8 cellular contexts compared by ENCODE assay signal in genomic region chr6:157982297-157982579, GRCh38. TPM values are rescaled to one million over a fixed set of nuclear protein-coding genes. Genes with fewer than 3 reads are reported as not detected.
DNase-seq lines count a peak whose midpoint lies in the region; ATAC-seq and TF ChIP-seq lines count a peak whose summit lies in the region.

No MANE protein-coding gene starts in this region.

- H3K36me3 ChIP-seq in MM.1S (replicated peaks; ENCODE audit: insufficient read depth, low read length) (no peaks in the 10 kb centered on the region), heart right ventricle (no peaks in the 10 kb centered on the region), rectal smooth muscle tissue (ENCODE audit: control insufficient read depth, insufficient read depth, low read length) (no peaks in the 10 kb centered on the region)

- H2AFZ ChIP-seq in MM.1S (ENCODE audit: low read length): peak overlapping the region; percentile 23; the same call in 1 of the 2 replicates

- intact Hi-C loops in heart right ventricle (cut with DNase I): loop anchor here in 7 of 10 donors (2.0 to 10.0 kb wide), 7 partner anchors 45 to 91 kb away; no protein-coding TSS in a partner anchor

- DNase-seq in MM.1S (peak; percentile 29), heart right ventricle (peak in 1 of 2 donors; percentile 35)
- peak; percentile 13 for DNase-seq in activated T-helper 9 cell treated with anti-CD3 and anti-CD28 coated beads, Interleukin-2, amount 50 U/mL, for 16 hours (ENCODE audit: low read depth)

- WGBS in heart right ventricle, 2 donors: 3 to 5% methylated on average over 16 of the region's 16 CpGs

- H3K79me2 ChIP-seq in MM.1S (ENCODE audit: low read length): peaks cover 49% of the 10 kb centered on the region

- peak overlapping the region; percentile 74 for H3K9ac ChIP-seq in MM.1S (ENCODE audit: low read length)
- peak overlapping the region; percentile 32 for H3K9ac ChIP-seq in rectal smooth muscle tissue (ENCODE audit: low read length)

- peak overlapping the region; percentile 50; the same call in 1 of the 2 replicates for H3K27ac ChIP-seq in MM.1S (ENCODE audit: low read length)
- peak overlapping the region; percentile 1 to 89 (median 84) for H3K27ac ChIP-seq in heart right ventricle
- H3K27ac ChIP-seq in rectal smooth muscle tissue (ENCODE audit: low read depth, low read length): peak overlapping the region; percentile 77

- TF ChIP-seq CTCF in MM.1S (IDR thresholded peaks at IDR 0.05; ENCODE audit: low read length) (no peak), heart right ventricle (IDR thresholded peaks at IDR 0.05) (no peak)

- no peaks in the 10 kb centered on the region for H4K20me1 ChIP-seq in MM.1S (ENCODE audit: insufficient read depth, low read length)

- H3K4me1 ChIP-seq in MM.1S (ENCODE audit: low read length) (no peaks in the 10 kb centered on the region), heart right ventricle (peaks cover 0 to 45% (median 10%) of the 10 kb centered on the region in 9 donors), rectal smooth muscle tissue (ENCODE audit: control insufficient read depth, insufficient read depth, low read length) (peaks cover 3% of the 10 kb centered on the region)

- ATAC-seq in GM21723 (IDR thresholded peaks at IDR 0.05; ENCODE audit: unreplicated experiment): peak; percentile 44
- ATAC-seq in heart right ventricle: peak; percentile 30 to 62 (median 42)
- no peak for ATAC-seq in GM21526 (IDR thresholded peaks at IDR 0.05; ENCODE audit: low FRiP score, unreplicated experiment)
- no peak for ATAC-seq in GM18873 (IDR thresholded peaks at IDR 0.05; ENCODE audit: low FRiP score, unreplicated experiment)

- no peaks in the 10 kb centered on the region for H3K9me2 ChIP-seq in MM.1S (replicated peaks; ENCODE audit: insufficient read depth, low read length)

- H3K9me3 ChIP-seq in MM.1S (replicated peaks; ENCODE audit: insufficient read depth, low read length): no peaks in the 10 kb centered on the region
- H3K9me3 ChIP-seq in heart right ventricle: no peaks in the 10 kb centered on the region

- H3K27me3 ChIP-seq in MM.1S (replicated peaks; ENCODE audit: insufficient read depth, low read length) (no peaks in the 10 kb centered on the region), heart right ventricle (peaks cover 0 to 5% (median 0%) of the 10 kb centered on the region in 7 donors), rectal smooth muscle tissue (ENCODE audit: control insufficient read depth, insufficient read depth, low read length) (no peaks in the 10 kb centered on the region)

- peak overlapping the region; percentile 75; the same call in 1 of the 2 replicates for H3K4me3 ChIP-seq in GM08714 (ENCODE audit: low read length)
- H3K4me3 ChIP-seq in MM.1S (ENCODE audit: low read length): peak overlapping the region; percentile 74
- peak overlapping the region; percentile 71 to 99 (median 92) for H3K4me3 ChIP-seq in heart right ventricle
- H3K4me3 ChIP-seq in rectal smooth muscle tissue (ENCODE audit: low read length): peak overlapping the region; percentile 81

- H3K4me2 ChIP-seq in MM.1S (ENCODE audit: low read depth, low read length): peak overlapping the region; percentile 73

- H3F3A ChIP-seq in MM.1S (ENCODE audit: insufficient read depth, low read length): peaks cover 4% of the 10 kb centered on the region; the same call in 1 of the 2 replicates

RNA-seq across cellular contexts. Expression of gene SYNJ2, which starts 0.6 kb away (rescaled TPM):
- total RNA-seq in heart right ventricle: 10 to 100 TPM; 14.0 to 27.8 (median 19.6) TPM
- 10 to 100 TPM; 14.5 to 17.6 TPM for polyA plus RNA-seq in heart right ventricle

Comparison
In these comparisons a context has a peak if more than half of its experiments do, and no peak if none do; other contexts are left out.
1. ATAC-seq: peak in GM21723 (single experiment) and heart right ventricle (8 of 8); none in GM21526 (single experiment) and GM18873 (single experiment).
2. Peak in every context shown above with its lines, with median percentiles within 50 percentile points of each other: H3K4me3 ChIP-seq and H3K27ac ChIP-seq.